In the genomic region with DNA sequence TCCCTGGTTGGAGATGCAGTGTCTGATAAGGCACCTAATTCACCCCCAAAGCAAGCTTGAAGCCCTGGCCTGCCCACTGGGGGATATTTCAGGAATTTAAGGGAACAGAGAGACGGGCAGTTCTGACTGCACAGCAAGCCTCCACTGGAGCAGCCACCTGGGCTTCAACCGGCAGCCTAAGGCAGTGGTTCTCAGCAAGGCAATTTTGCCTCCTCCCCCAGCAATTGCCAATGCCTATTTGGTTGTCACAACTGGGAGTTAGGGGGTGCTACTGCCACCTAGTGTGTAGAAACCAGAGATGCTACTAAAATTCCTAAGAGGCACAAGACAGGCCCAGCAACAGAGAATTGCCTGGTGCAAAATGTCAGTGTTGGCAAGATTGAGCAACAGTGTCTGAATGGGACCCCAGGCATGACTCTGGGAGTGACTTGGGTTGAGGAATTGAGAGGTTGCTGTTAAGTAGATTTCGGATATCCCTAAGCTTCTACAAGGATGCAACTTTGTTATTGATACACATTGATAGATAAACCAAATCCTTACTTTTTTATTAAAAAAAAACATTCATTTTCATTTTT, we compare ENCODE assay signal across 10 cellular contexts. TPM values are rescaled to one million over a fixed set of nuclear protein-coding genes. Genes with fewer than 3 reads are reported as not detected.
A peak's percentile ranks its signal among the peaks of the same experiment; 100 is the strongest.
DNase-seq lines count a peak whose midpoint lies in the region; ATAC-seq and TF ChIP-seq lines count a peak whose summit lies in the region.
"Had no signal": no experiment of that assay in that cellular context is flagged by ENCODE, and none has a peak within 500 bp of the region (broad histone marks: within the 10 kb centered on the region; RNA-seq: fewer than 3 reads in every experiment).

No MANE protein-coding gene starts in this region.

- TF ChIP-seq CTCF in HFFc6 (IDR thresholded peaks at IDR 0.05) = peak; percentile 51; the same call in 1 of the 2 replicates

- H3K27me3 Mint-ChIP-seq in HFFc6 (ENCODE audit: insufficient read depth) = peaks cover 12% of the 10 kb centered on the region

- H3K27ac Mint-ChIP-seq in HFFc6 = no peak overlapping the region
- H3K27ac Mint-ChIP-seq: activated T-cell treated with anti-CD3 and anti-CD28 coated beads, Interleukin-2, amount 50 U/mL, for 72 hours had no signal

- no peaks in the 10 kb centered on the region for H3K27me3 ChIP-seq in adipocyte (replicated peaks; ENCODE audit: control insufficient read depth, insufficient read depth, low read length)
- H3K27me3 ChIP-seq: vagina had no signal

- H3K4me3 ChIP-seq in adipocyte (ENCODE audit: low read length) = no peak overlapping the region
- H3K4me3 ChIP-seq: skin epidermis, vagina had no signal

- H3K4me1 ChIP-seq in adipocyte (ENCODE audit: control insufficient read depth, insufficient read depth, low read length) = no peaks in the 10 kb centered on the region
- H3K4me1 ChIP-seq: vagina had no signal

- no peaks in the 10 kb centered on the region for H3K36me3 ChIP-seq in adipocyte (ENCODE audit: control insufficient read depth, insufficient read depth, low read length, severe bottlenecking)
- H3K36me3 ChIP-seq: vagina had no signal

- H3K9me3 ChIP-seq in adipocyte (ENCODE audit: control insufficient read depth, low read length) = peaks cover 9% of the 10 kb centered on the region
- H3K9me3 ChIP-seq: vagina had no signal

- H3K4me3 Mint-ChIP-seq in HFFc6 = no peak overlapping the region
- H3K4me3 Mint-ChIP-seq: activated T-cell treated with anti-CD3 and anti-CD28 coated beads, Interleukin-2, amount 50 U/mL, for 72 hours had no signal

- H3K9ac ChIP-seq in adipocyte (ENCODE audit: low read length) = no peak overlapping the region

- no peaks in the 10 kb centered on the region for H3K36me3 Mint-ChIP-seq in HFFc6 (ENCODE audit: low read depth)

- peaks cover 10% of the 10 kb centered on the region for H3K9me3 Mint-ChIP-seq in HFFc6

- H3K4me1 Mint-ChIP-seq in HFFc6 (ENCODE audit: low read depth) = peaks cover 7% of the 10 kb centered on the region

- DNase-seq in ELF-1 (ENCODE audit: low read depth, low spot score) (peak; percentile 60), HFFc6 (no peak), adipocyte (ENCODE audit: low read depth) (peak; percentile 15), lung microvascular endothelial cell (ENCODE audit: low read depth in 2 of 2) (peak; percentile 8 to 45), NCI-H2196 (lab: John Stamatoyannopoulos, UW; ENCODE audit: unreplicated experiment) (no peak), cortex of kidney (lab: John Stamatoyannopoulos, UW) (no peak)

- no peak for ATAC-seq in HG02678 (IDR thresholded peaks at IDR 0.05; ENCODE audit: unreplicated experiment)
- ATAC-seq: activated T-cell treated with anti-CD3 and anti-CD28 coated beads, Interleukin-2, amount 50 U/mL, for 72 hours had no signal

RNA-seq across cellular contexts. Expression of gene CTSL, which starts 58.7 kb away (rescaled TPM):
- 100 to 1,000 TPM; 189 to 232 (median 210) TPM for total RNA-seq in HFFc6 (2021; fragmentation: NEBNext Ultra II Directional; extraction: Animal tissue kit (Norgen Biotek cat#: 25700))
- 236 and 362 TPM in 2 replicates for total RNA-seq in lung microvascular endothelial cell

Comparison
In these comparisons a context has a peak if more than half of its experiments do, and no peak if none do; other contexts are left out.
1. DNase-seq: peak in ELF-1 (single experiment), adipocyte (single experiment) and lung microvascular endothelial cell (2 of 2); none in HFFc6 (single experiment), NCI-H2196 (single experiment) and cortex of kidney (single experiment).